In the genomic region with DNA sequence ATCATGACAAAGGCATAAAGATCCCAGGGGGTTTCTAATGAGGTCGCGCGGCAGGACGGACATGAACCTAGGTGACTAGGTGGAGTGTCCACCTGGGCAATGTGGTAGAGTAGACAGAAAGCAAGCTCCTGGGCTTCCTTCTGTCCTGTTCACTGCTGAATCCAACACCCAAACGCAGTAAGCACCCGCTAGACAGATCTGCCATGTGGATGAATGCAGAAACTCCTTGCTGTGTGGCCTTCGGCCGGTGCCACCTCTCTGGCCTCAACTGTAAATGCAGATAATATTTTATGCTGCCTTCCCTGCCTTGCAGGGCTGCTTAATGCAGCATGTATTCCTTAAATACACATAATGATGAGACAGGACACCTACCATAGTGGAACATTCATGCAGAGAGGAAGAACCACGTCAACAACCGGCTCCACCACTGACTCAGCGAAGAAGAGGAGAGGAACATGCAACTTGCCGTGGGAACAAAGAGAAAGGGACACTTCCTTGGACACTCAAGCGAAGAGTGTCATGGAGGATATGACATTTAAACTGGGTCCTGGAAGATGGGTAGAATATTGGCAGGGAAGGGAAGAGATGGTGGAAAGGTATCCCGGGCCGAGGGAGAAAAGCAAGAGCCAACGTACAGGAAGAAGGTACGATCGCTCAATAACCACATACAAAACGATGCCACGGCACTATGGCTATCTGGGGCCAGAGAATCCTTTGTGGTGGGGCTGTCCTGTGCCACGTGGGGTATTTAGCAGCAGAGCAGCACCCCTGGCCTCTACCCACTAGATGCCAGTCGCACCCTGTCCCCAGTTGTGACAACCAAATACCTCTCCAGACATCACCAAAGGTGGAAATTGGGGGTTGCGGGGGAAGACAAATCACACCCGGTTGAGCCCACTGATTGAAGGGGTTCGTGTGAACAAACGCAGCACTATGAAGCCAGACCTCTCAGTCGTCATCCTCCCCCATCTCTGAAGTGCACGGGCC, we compare ENCODE assay signal across 10 cellular contexts. TPM values are rescaled to one million over a fixed set of nuclear protein-coding genes. Genes with fewer than 3 reads are reported as not detected.
A peak's percentile ranks its signal among the peaks of the same experiment; 100 is the strongest.
DNase-seq lines count a peak whose midpoint lies in the region; ATAC-seq, FAIRE-seq and TF ChIP-seq lines count a peak whose summit lies in the region.
"Had no signal": no experiment of that assay in that cellular context is flagged by ENCODE, and none has a peak within 500 bp of the region (broad histone marks: within the 10 kb centered on the region; RNA-seq: fewer than 3 reads in every experiment).

No MANE protein-coding gene starts in this region.

- no peaks in the 10 kb centered on the region for H3K27me3 Mint-ChIP-seq in naive thymus-derived CD8-positive, alpha-beta T cell

- TF ChIP-seq EP300 in A549 (IDR thresholded peaks at IDR 0.05), result no peak

- BruUV-seq in PC-3 (replicated peaks; lab: Mats Ljungman, UMichigan), result no TSS peak

- H4K20me1 ChIP-seq in PC-3 (ENCODE audit: low read length), result peaks cover 78% of the 10 kb centered on the region

- H3K4me2 ChIP-seq in A549 (peak overlapping the region; percentile 83), PC-3 (ENCODE audit: low read length) (0 out of 2 replicates have a peak overlapping the region, but pooled peaks have one; percentile 4)

- H3K9me2 ChIP-seq in PC-3 (replicated peaks; ENCODE audit: low read length), result no peaks in the 10 kb centered on the region

- intact Hi-C loops in PC-3 (cut with micrococcal nuclease), result no loop called here

- H3K36me3 ChIP-seq in PC-3 (ENCODE audit: low read depth, low read length), result peaks cover 17% of the 10 kb centered on the region
- H3K36me3 ChIP-seq in brain microvascular endothelial cell (replicated peaks), result peaks cover 53% of the 10 kb centered on the region
- no peaks in the 10 kb centered on the region for H3K36me3 ChIP-seq in BE2C

- 0 out of 2 replicates have a peak overlapping the region, but pooled peaks have one; percentile 14 for H3K9ac ChIP-seq in PC-3 (ENCODE audit: low read length)

- H3K4me1 ChIP-seq in A549 (peaks cover 99% of the 10 kb centered on the region), PC-3 (ENCODE audit: insufficient read depth, low read length) (peaks cover 70% of the 10 kb centered on the region), BE2C (no peaks in the 10 kb centered on the region; the same call in 1 of the 2 replicates)

- H3K27ac ChIP-seq in A549 (peak overlapping the region; percentile 98 to 99), PC-3 (ENCODE audit: low read length) (peak overlapping the region; percentile 66), brain microvascular endothelial cell (peak overlapping the region; percentile 91)

- H3K4me1 Mint-ChIP-seq in naive thymus-derived CD8-positive, alpha-beta T cell, result peaks cover 52 to 100% (median 98%) of the 10 kb centered on the region in 4 donors

- no peaks in the 10 kb centered on the region for H3K9me3 Mint-ChIP-seq in naive thymus-derived CD8-positive, alpha-beta T cell

- WGBS in A549 (ENCODE audit: missing lambda C conversion rate), result 69% methylated on average over 26 of the region's 28 CpGs

- H3K9me3 ChIP-seq in A549 (no peaks in the 10 kb centered on the region), PC-3 (ENCODE audit: low read length) (no peaks in the 10 kb centered on the region), BE2C (no peaks in the 10 kb centered on the region)

- H3K4me3 ChIP-seq in A549, result no peak overlapping the region
- no peak overlapping the region for H3K4me3 ChIP-seq in PC-3 (ENCODE audit: low read length)
- no peak overlapping the region for H3K4me3 ChIP-seq in brain microvascular endothelial cell (ENCODE audit: low read depth, low read length)
- H3K4me3 ChIP-seq in BE2C (ENCODE audit: low read depth, low read length), result no peak overlapping the region

- no peak for FAIRE-seq in A549 (lab: Jason Lieb, UNC)

- TF ChIP-seq POLR2A in A549 (IDR thresholded peaks at IDR 0.05; ENCODE audit: low read length), result no peak

- POLR2A ChIA-PET in A549 (lab: Yijun Ruan, JAX) (no interaction called here), PC-3 (lab: Charles Lee; ENCODE audit: unreplicated experiment) (interaction anchor here (0.6 kb wide), 3 partner anchors 27 to 103 kb away, joined by 3 to 4 read pairs (median 4); no protein-coding TSS in a partner anchor)
- POLR2A ChIA-PET in naive thymus-derived CD8-positive, alpha-beta T cell (lab: Charles Lee), result interaction anchor here (0.6 to 51.6 kb wide), 7 partner anchors 1 to 104 kb away, joined by 3 to 2215 read pairs (median 4); a partner anchor contains a TSS

- H3F3A ChIP-seq in PC-3 (ENCODE audit: low read length, unreplicated experiment), result no peaks in the 10 kb centered on the region

- no peak overlapping the region for H2AFZ ChIP-seq in PC-3 (ENCODE audit: low read length)

- in situ Hi-C loops in brain microvascular endothelial cell (cut with HindIII; ENCODE audit: low pct_ligation_motif_present, low sequenced_read_pairs), result no loop called here

- peak overlapping the region; percentile 90 to 99 (median 94) for H3K27ac Mint-ChIP-seq in naive thymus-derived CD8-positive, alpha-beta T cell

- H3K36me3 Mint-ChIP-seq in naive thymus-derived CD8-positive, alpha-beta T cell, result peaks cover 0 to 50% (median 0%) of the 10 kb centered on the region in 3 donors

- no peak for DNase-seq in A549 (ENCODE audit: low read depth in 1 of 2, low spot score in 1 of 2)
- peak; percentile 56 for DNase-seq in PC-3
- no peak for DNase-seq in brain microvascular endothelial cell
- peak in 7 of 10 donors; percentile 59 to 79 (median 68) for DNase-seq in naive thymus-derived CD8-positive, alpha-beta T cell
- no peak for DNase-seq in HUDEP-2 (lab: John Stamatoyannopoulos, UW; ENCODE audit: unreplicated experiment in 76 of 76)
- DNase-seq in BE2C, result no peak
- DNase-seq in NCI-H146 (lab: John Stamatoyannopoulos, UW), result no peak
- DNase-seq in NOMO-1 treated with DMSO at 0.1 percent for 48 hours (lab: John Stamatoyannopoulos, UW; ENCODE audit: unreplicated experiment), result no peak
- DNase-seq: DMS79 treated with DMSO at 0.1 percent for 48 hours, posterior cingulate gyrus had no signal

- H3K79me2 ChIP-seq in PC-3 (ENCODE audit: low read length), result peaks cover 100% of the 10 kb centered on the region

- CTCF ChIA-PET in A549 (lab: Yijun Ruan, JAX), result interaction anchor here (1.3 to 3.1 kb wide), 2 partner anchors 30 to 56 kb away, joined by 3 to 11 read pairs; no protein-coding TSS in a partner anchor
- CTCF ChIA-PET in PC-3 (lab: Charles Lee), result no interaction called here

- TF ChIP-seq CTCF in A549 (IDR thresholded peaks at IDR 0.05) (no peak), PC-3 (conservative IDR thresholded peaks at IDR 0.05; ENCODE audit: low read depth, low read length) (no peak), brain microvascular endothelial cell (IDR thresholded peaks at IDR 0.05; ENCODE audit: low read depth, low read length, missing control alignments) (no peak), BE2C (IDR thresholded peaks at IDR 0.05; ENCODE audit: low read depth, low read length) (no peak)

- H3K4me3 Mint-ChIP-seq in naive thymus-derived CD8-positive, alpha-beta T cell, result peak overlapping the region; percentile 60 to 91 (median 84)

- H3K27me3 ChIP-seq in PC-3 (ENCODE audit: low read length) (no peaks in the 10 kb centered on the region), brain microvascular endothelial cell (replicated peaks) (no peaks in the 10 kb centered on the region), BE2C (no peaks in the 10 kb centered on the region)

- no peak for TF ChIP-seq RAD21 in A549 (conservative IDR thresholded peaks at IDR 0.05 in 1 of 2, IDR thresholded peaks at IDR 0.05 in 1 of 2)

- ATAC-seq in A549 (no peak), PC-3 (no peak)
- peak; percentile 51 to 69 for ATAC-seq in naive thymus-derived CD8-positive, alpha-beta T cell

TF ChIP-seq in A549, 52 proteins besides CTCF, POLR2A, EP300 and RAD21:
- TF ChIP-seq HOXA7 (CRISPR knock-in tag; IDR thresholded peaks at IDR 0.05), result no peak

RNA-seq across cellular contexts. Expression of a gene that starts 30.8 kb away (rescaled TPM):
- polyA plus RNA-seq in A549 (2011; rRNA removed) (92.1 and 162 TPM in 2 replicates), A549 (2017; fragmentation: RNase III; extraction: RNeasy Plus Mini Kit Qiagen cat#74134 plus additional on column Dnase treatment) (158 to 215 TPM (median 167 TPM) in 3 replicates)
- 112 and 118 TPM in 2 replicates for polyA plus RNA-seq in A549 (2012; cell fraction: cytosol; rRNA removed)
- polyA plus RNA-seq in A549 (2012; cell fraction: nucleus; rRNA removed), result 202 and 239 TPM in 2 replicates
- 460 and 534 TPM in 2 replicates for polyA minus RNA-seq in A549 (2011; rRNA and poly(A)+ RNA removed)
- total RNA-seq in PC-3 (2014; rRNA removed), result 357 and 546 TPM in 2 replicates
- 100 to 1,000 TPM; 711 to 718 TPM for total RNA-seq in naive thymus-derived CD8-positive, alpha-beta T cell
- polyA plus RNA-seq in naive thymus-derived CD8-positive, alpha-beta T cell, result 100 to 1,000 TPM in 2 of 3 donors, 10 to 100 TPM in 1; 51.2 to 389 (median 105) TPM
- polyA plus RNA-seq in BE2C (2012; ENCODE audit: insufficient read depth, insufficient read length, low read depth), result 101 TPM

Comparison
In these comparisons a context has a peak if more than half of its experiments do, and no peak if none do; other contexts are left out.
1. ATAC-seq: peak in naive thymus-derived CD8-positive, alpha-beta T cell (2 of 2); none in A549 (0 of 2) and PC-3 (single experiment).
2. DNase-seq: peak in PC-3 (single experiment) and naive thymus-derived CD8-positive, alpha-beta T cell (7 of 10); none in A549 (0 of 2), brain microvascular endothelial cell (single experiment), HUDEP-2 (0 of 76), BE2C (single experiment), NCI-H146 (single experiment) and NOMO-1 treated with DMSO at 0.1 percent for 48 hours (single experiment).
3. Peak in every context shown above with its lines, with median percentiles within 50 percentile points of each other: H3K27ac ChIP-seq.